Comparison of ENCODE assay signal across 31 cellular contexts in genomic region chr5:132044207-132044606, GRCh38. TPM values are rescaled to one million over a fixed set of nuclear protein-coding genes. Genes with fewer than 3 reads are reported as not detected.
DNase-seq lines count a peak whose midpoint lies in the region; ATAC-seq and TF ChIP-seq lines count a peak whose summit lies in the region.
"Had no signal": no experiment of that assay in that cellular context is flagged by ENCODE, and none has a peak within 500 bp of the region (broad histone marks: within the 10 kb centered on the region; RNA-seq: fewer than 3 reads in every experiment).

No MANE protein-coding gene starts in this region.

- H3K4me1 ChIP-seq in right atrium auricular region, result no peaks in the 10 kb centered on the region
- no peaks in the 10 kb centered on the region for H3K4me1 ChIP-seq in upper lobe of right lung
- H3K4me1 ChIP-seq: adrenal gland, body of pancreas, gastrocnemius medialis, left ventricle myocardium inferior, parathyroid adenoma, sigmoid colon, suprapubic skin had no signal

- intact Hi-C loops in left cardiac atrium (cut with DNase I), result no loop called here
- intact Hi-C loops in upper lobe of right lung (cut with DNase I), result no loop called here
- intact Hi-C loops in activated CD4-positive, alpha-beta memory T cell treated with anti-CD3 and anti-CD28 coated beads for 36 hours (cut with micrococcal nuclease), result no loop called here

- POLR2A ChIA-PET in activated CD4-positive, alpha-beta memory T cell treated with anti-CD3 and anti-CD28 coated beads for 36 hours (lab: Charles Lee), result no interaction called here

- H3K27me3 Mint-ChIP-seq in activated CD4-positive, alpha-beta memory T cell treated with anti-CD3 and anti-CD28 coated beads for 36 hours, result peaks cover 8% of the 10 kb centered on the region

- no peak overlapping the region for H3K27ac Mint-ChIP-seq in activated CD4-positive, alpha-beta memory T cell treated with anti-CD3 and anti-CD28 coated beads for 36 hours
- H3K27ac Mint-ChIP-seq: activated CD4-positive, alpha-beta T cell treated with anti-CD3 and anti-CD28 coated beads, Interleukin-2, amount 10 ng/mL, durations not matched to agents 7 days and 5 days; B cell; stimulated activated memory B cell treated with anti-CD40 and anti-IgM and Interleukin-4, amounts not matched to agents 10 μg/mL and 1 μg/mL and 100 μg/mL, for 72 hours; T-helper 2 cell treated with Interferon-gamma antibody and Interleukin-4, amounts not matched to agents 5 μg/mL and 100 μg/mL, for 36 hours had no signal

- ATAC-seq in left cardiac atrium (no peak), upper lobe of right lung (peak; percentile 96)
- ATAC-seq: activated T-cell treated with anti-CD3 and anti-CD28 coated beads, Interleukin-2, amount 50 U/mL, for 4 hours; body of pancreas; gastrocnemius medialis; stimulated activated memory B cell treated with anti-CD40 and anti-IgM and Interleukin-4, amounts not matched to agents 10 μg/mL and 1 μg/mL and 100 μg/mL, for 72 hours had no signal

- H3K36me3 Mint-ChIP-seq in activated CD4-positive, alpha-beta memory T cell treated with anti-CD3 and anti-CD28 coated beads for 36 hours, result no peaks in the 10 kb centered on the region
- H3K36me3 Mint-ChIP-seq: stimulated activated memory B cell treated with anti-CD40 and anti-IgM and Interleukin-4, amounts not matched to agents 10 μg/mL and 1 μg/mL and 100 μg/mL, for 72 hours had no signal

- H3K4me3 Mint-ChIP-seq in activated CD4-positive, alpha-beta memory T cell treated with anti-CD3 and anti-CD28 coated beads for 36 hours, result no peak overlapping the region
- H3K4me3 Mint-ChIP-seq: activated CD4-positive, alpha-beta T cell treated with anti-CD3 and anti-CD28 coated beads, Interleukin-2, amount 10 ng/mL, durations not matched to agents 7 days and 5 days; activated T-cell treated with anti-CD3 and anti-CD28 coated beads, Interleukin-2, amount 50 U/mL, for 4 hours; B cell; stimulated activated memory B cell treated with anti-CD40 and anti-IgM and Interleukin-4, amounts not matched to agents 10 μg/mL and 1 μg/mL and 100 μg/mL, for 72 hours; T-helper 2 cell treated with Interferon-gamma antibody and Interleukin-4, amounts not matched to agents 5 μg/mL and 100 μg/mL, for 36 hours had no signal

- H3K4me1 Mint-ChIP-seq in activated CD4-positive, alpha-beta memory T cell treated with anti-CD3 and anti-CD28 coated beads for 36 hours (ENCODE audit: low read depth), result no peaks in the 10 kb centered on the region
- H3K4me1 Mint-ChIP-seq: activated CD4-positive, alpha-beta T cell treated with anti-CD3 and anti-CD28 coated beads, Interleukin-2, amount 10 ng/mL, durations not matched to agents 7 days and 5 days; B cell; stimulated activated memory B cell treated with anti-CD40 and anti-IgM and Interleukin-4, amounts not matched to agents 10 μg/mL and 1 μg/mL and 100 μg/mL, for 72 hours had no signal

- no peak for TF ChIP-seq CTCF in right atrium auricular region (IDR thresholded peaks at IDR 0.05)
- TF ChIP-seq CTCF in upper lobe of right lung (IDR thresholded peaks at IDR 0.05), result no peak

- DNase-seq in right atrium auricular region (ENCODE audit: low spot score) (peak; percentile 54), left cardiac atrium (no peak), SKM-1 treated with dmso at 0.1 percent for 144 hours (lab: John Stamatoyannopoulos, UW; ENCODE audit: unreplicated experiment) (peak; percentile 65), medulla oblongata (ENCODE audit: extremely low spot score) (peak; percentile 75), upper lobe of right lung (peak; percentile 65), AG08395 (ENCODE audit: low spot score) (no peak), NCI-H2107 treated with DMSO at 0.1 percent for 48 hours (lab: John Stamatoyannopoulos, UW; ENCODE audit: unreplicated experiment) (no peak)
- no peak for DNase-seq in activated CD4-positive, alpha-beta memory T cell treated with anti-CD3 and anti-CD28 coated beads for 36 hours
- DNase-seq: activated CD4-positive, alpha-beta T cell treated with anti-CD3 and anti-CD28 coated beads, Interleukin-2, amount 10 ng/mL, durations not matched to agents 7 days and 5 days; activated naive CD4-positive, alpha-beta T cell; activated T-cell treated with anti-CD3 and anti-CD28 coated beads, Interleukin-2, amount 50 U/mL, for 4 hours; cerebellar nuclear complex; DMS153; gastrocnemius medialis; left ventricle myocardium inferior; NCI-H2081; NCI-H446; NCI-H82; OCI-M1; sigmoid colon; stimulated activated CD4-positive, alpha-beta T cell treated with anti-CD3 and anti-CD28 coated beads, Interleukin-4, amount 100 ng/mL, for 24 hours; WERI-Rb-1 had no signal

- CTCF ChIA-PET in activated CD4-positive, alpha-beta memory T cell treated with anti-CD3 and anti-CD28 coated beads for 36 hours (lab: Charles Lee), result no interaction called here

- H3K36me3 ChIP-seq in right atrium auricular region, result no peaks in the 10 kb centered on the region
- no peaks in the 10 kb centered on the region for H3K36me3 ChIP-seq in upper lobe of right lung
- H3K36me3 ChIP-seq: adrenal gland, gastrocnemius medialis, left ventricle myocardium inferior, sigmoid colon, suprapubic skin, WERI-Rb-1 had no signal

- H3K27me3 ChIP-seq in right atrium auricular region (no peaks in the 10 kb centered on the region), upper lobe of right lung (peaks cover 5% of the 10 kb centered on the region)
- H3K27me3 ChIP-seq: adrenal gland, body of pancreas, gastrocnemius medialis had no signal

- H3K27ac ChIP-seq in right atrium auricular region, result no peak overlapping the region
- no peak overlapping the region for H3K27ac ChIP-seq in upper lobe of right lung
- H3K27ac ChIP-seq: adrenal gland, body of pancreas, gastrocnemius medialis, left ventricle myocardium inferior, parathyroid adenoma, sigmoid colon, SK-N-MC, suprapubic skin, WERI-Rb-1 had no signal

- H3K9me3 Mint-ChIP-seq in activated CD4-positive, alpha-beta memory T cell treated with anti-CD3 and anti-CD28 coated beads for 36 hours, result no peaks in the 10 kb centered on the region
- H3K9me3 Mint-ChIP-seq: stimulated activated memory B cell treated with anti-CD40 and anti-IgM and Interleukin-4, amounts not matched to agents 10 μg/mL and 1 μg/mL and 100 μg/mL, for 72 hours; T-helper 2 cell treated with Interferon-gamma antibody and Interleukin-4, amounts not matched to agents 5 μg/mL and 100 μg/mL, for 36 hours had no signal

- H3K4me3 ChIP-seq in right atrium auricular region, result no peak overlapping the region
- no peak overlapping the region for H3K4me3 ChIP-seq in upper lobe of right lung
- H3K4me3 ChIP-seq: adrenal gland, body of pancreas, gastrocnemius medialis, left ventricle myocardium inferior, sigmoid colon, SK-N-MC, suprapubic skin had no signal

- H3K9me3 ChIP-seq in right atrium auricular region (no peaks in the 10 kb centered on the region), upper lobe of right lung (no peaks in the 10 kb centered on the region)
- H3K9me3 ChIP-seq: adrenal gland, body of pancreas, gastrocnemius medialis, left ventricle myocardium inferior, sigmoid colon, suprapubic skin had no signal

RNA-seq across cellular contexts. Expression of gene IL3, which starts 16.2 kb away (rescaled TPM):
- total RNA-seq in right atrium auricular region (not detected), left cardiac atrium (not detected), upper lobe of right lung (not detected)
- 10 to 100 TPM; 23.1 to 23.3 TPM for total RNA-seq in activated CD4-positive, alpha-beta memory T cell treated with anti-CD3 and anti-CD28 coated beads for 36 hours
- total RNA-seq: adrenal gland, B cell, body of pancreas, dermis microvascular lymphatic vessel endothelial cell, gastrocnemius medialis, left ventricle myocardium inferior, sigmoid colon, suprapubic skin had no signal

RNA-seq across cellular contexts. Expression of gene CSF2, which starts 29.4 kb away (rescaled TPM):
- total RNA-seq in right atrium auricular region (not detected), left cardiac atrium (not detected), upper lobe of right lung (7.1 TPM)
- total RNA-seq in activated CD4-positive, alpha-beta memory T cell treated with anti-CD3 and anti-CD28 coated beads for 36 hours, result 100 to 1,000 TPM; 125 to 128 TPM
- total RNA-seq: B cell, body of pancreas, gastrocnemius medialis, left ventricle myocardium inferior, sigmoid colon, suprapubic skin had no signal

RNA-seq across cellular contexts. Expression of gene ACSL6, which starts 32.7 kb away (rescaled TPM):
- total RNA-seq in right atrium auricular region, result 1 to 10 TPM in 1 of 2 donors, under 1 TPM in 1; 0.71 to 1.6 TPM
- total RNA-seq in left cardiac atrium, result 1 to 10 TPM; 1.6 to 4.4 TPM
- 0.98 TPM for total RNA-seq in upper lobe of right lung
- 1 to 10 TPM; 5.6 to 6.0 TPM for total RNA-seq in activated CD4-positive, alpha-beta memory T cell treated with anti-CD3 and anti-CD28 coated beads for 36 hours

Comparison
In these comparisons a context has a peak if more than half of its experiments do, and no peak if none do; other contexts are left out.
1. DNase-seq: peak in right atrium auricular region (single experiment), SKM-1 treated with dmso at 0.1 percent for 144 hours (single experiment), medulla oblongata (single experiment) and upper lobe of right lung (single experiment); none in left cardiac atrium (single experiment), AG08395 (single experiment), activated CD4-positive, alpha-beta memory T cell treated with anti-CD3 and anti-CD28 coated beads for 36 hours (single experiment) and NCI-H2107 treated with DMSO at 0.1 percent for 48 hours (single experiment).
2. RNA of gene IL3, which starts 16.2 kb away (total RNA-seq): 23.1 to 23.3 TPM in activated CD4-positive, alpha-beta memory T cell treated with anti-CD3 and anti-CD28 coated beads for 36 hours; not detected in right atrium auricular region, not detected in left cardiac atrium and not detected in upper lobe of right lung (single experiment); every median in the first group is over 10 times any median in the second.
3. RNA of gene CSF2, which starts 29.4 kb away (total RNA-seq): 125 to 128 TPM in activated CD4-positive, alpha-beta memory T cell treated with anti-CD3 and anti-CD28 coated beads for 36 hours; 7.1 TPM in upper lobe of right lung (single experiment), not detected in right atrium auricular region and not detected in left cardiac atrium; every median in the first group is over 10 times any median in the second.